Comparison of ENCODE assay signal across 14 cellular contexts in the genomic region with DNA sequence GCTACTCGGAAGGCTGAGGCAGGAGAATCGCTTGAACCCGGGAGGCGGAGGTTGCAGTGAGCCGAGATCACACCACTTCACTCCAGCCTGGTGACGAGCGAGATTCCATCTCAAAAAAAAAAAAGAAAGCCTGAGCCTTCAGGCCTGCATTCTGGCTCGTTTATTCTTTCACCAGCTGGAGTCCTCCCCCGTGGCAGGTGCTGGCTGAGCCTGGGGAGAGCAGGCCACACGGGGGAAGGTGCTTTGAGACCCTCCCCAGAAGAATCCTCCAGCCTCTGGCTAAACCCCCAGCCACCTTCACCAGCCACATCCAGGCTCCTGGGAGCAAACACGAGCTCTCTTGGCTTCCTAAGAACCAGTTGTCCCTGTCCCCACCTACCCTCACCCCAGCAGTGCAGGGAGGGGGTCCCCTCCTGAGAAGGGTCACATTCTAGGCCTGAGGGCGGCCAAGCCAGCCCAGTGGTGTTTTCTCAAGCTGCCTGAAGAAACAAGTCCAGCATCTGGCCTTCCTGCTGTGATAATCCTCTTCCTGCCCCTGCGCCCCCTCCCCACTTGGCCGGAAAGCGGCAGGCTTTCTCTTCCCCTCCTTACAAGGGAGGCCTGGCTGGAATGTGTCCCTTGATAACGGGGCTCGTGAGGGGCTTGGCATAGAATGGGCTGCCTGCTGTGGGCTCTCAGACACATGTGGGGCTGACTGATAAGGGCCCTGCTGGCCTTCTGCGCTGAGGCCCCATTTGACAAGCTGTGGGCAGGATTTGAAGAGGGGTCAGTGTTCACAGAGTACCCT. TPM values are rescaled to one million over a fixed set of nuclear protein-coding genes. Genes with fewer than 3 reads are reported as not detected.
DNase-seq lines count a peak whose midpoint lies in the region; ATAC-seq and TF ChIP-seq lines count a peak whose summit lies in the region.
"Had no signal": no experiment of that assay in that cellular context is flagged by ENCODE, and none has a peak within 500 bp of the region (broad histone marks: within the 10 kb centered on the region; RNA-seq: fewer than 3 reads in every experiment).

No MANE protein-coding gene starts in this region.

- H3K4me3 ChIP-seq in cardiac muscle cell (no peak overlapping the region), mesodermal cell (ENCODE audit: extremely low read depth, insufficient read depth, low read length, poor library complexity, severe bottlenecking) (no peak overlapping the region), transverse colon (no peak overlapping the region)
- H3K4me3 ChIP-seq: SJSA1 had no signal

- H3K36me3 ChIP-seq in ES-I3 (ENCODE audit: insufficient read depth, low read length): no peaks in the 10 kb centered on the region
- H3K36me3 ChIP-seq in cardiac muscle cell: no peaks in the 10 kb centered on the region
- no peaks in the 10 kb centered on the region for H3K36me3 ChIP-seq in mesodermal cell (ENCODE audit: control insufficient read depth, insufficient read depth, low read length)
- no peaks in the 10 kb centered on the region for H3K36me3 ChIP-seq in transverse colon
- H3K36me3 ChIP-seq: BE2C, SJSA1 had no signal

- peak; percentile 98 for DNase-seq in OCI-M1 (lab: John Stamatoyannopoulos, UW)
- peak; percentile 37 to 97 for DNase-seq in cardiac muscle cell (ENCODE audit: low read depth in 1 of 2, low spot score in 1 of 2)
- no peak for DNase-seq in GM03348 (ENCODE audit: low spot score)
- DNase-seq in transverse colon: no peak
- DNase-seq: BE2C, NCI-H1092, NCI-H748 treated with DMSO at 0.1 percent for 48 hours had no signal

- no peak for ATAC-seq in GM21360 (IDR thresholded peaks at IDR 0.05; ENCODE audit: unreplicated experiment)
- no peak for ATAC-seq in GM19328 (IDR thresholded peaks at IDR 0.05; ENCODE audit: unreplicated experiment)
- ATAC-seq: stimulated activated memory B cell treated with anti-CD40 and anti-IgM and Interleukin-4, amounts not matched to agents 10 μg/mL and 1 μg/mL and 100 μg/mL, for 72 hours had no signal

- H3K27ac ChIP-seq in cardiac muscle cell: peak overlapping the region; percentile 100
- peak overlapping the region; percentile 88 for H3K27ac ChIP-seq in mesodermal cell (ENCODE audit: low read depth, low read length, severe bottlenecking)
- H3K27ac ChIP-seq in transverse colon: no peak overlapping the region
- H3K27ac ChIP-seq: SJSA1 had no signal

- intact Hi-C loops in transverse colon (cut with DNase I; ENCODE audit: low total_unique reads): loop anchor here (10.0 kb wide), 1 partner anchor 1646 kb away; no protein-coding TSS in a partner anchor

- 14 to 24% methylated on average over 6 to 11 of the region's 18 CpGs for WGBS in mesodermal cell (ENCODE audit: insufficient coverage in 2 of 2), 2 experiments
- WGBS in transverse colon (ENCODE audit: low coverage in 1 of 2), 2 donors: 0 to 77% methylated on average over 1 to 17 of the region's 18 CpGs

- TF ChIP-seq CTCF in cardiac muscle cell (IDR thresholded peaks at IDR 0.05; ENCODE audit: low read depth, low read length): no peak
- TF ChIP-seq CTCF in transverse colon (IDR thresholded peaks at IDR 0.05): no peak

- no peaks in the 10 kb centered on the region for H3K9me3 ChIP-seq in ES-I3 (ENCODE audit: control insufficient read depth, insufficient read depth, low read length)
- no peaks in the 10 kb centered on the region for H3K9me3 ChIP-seq in cardiac muscle cell (ENCODE audit: low read depth)
- no peaks in the 10 kb centered on the region for H3K9me3 ChIP-seq in mesodermal cell (ENCODE audit: control insufficient read depth, low read length)
- H3K9me3 ChIP-seq in transverse colon: no peaks in the 10 kb centered on the region
- H3K9me3 ChIP-seq: BE2C, SJSA1 had no signal

- H3K27me3 ChIP-seq in cardiac muscle cell (no peaks in the 10 kb centered on the region), transverse colon (no peaks in the 10 kb centered on the region)
- H3K27me3 ChIP-seq: BE2C had no signal

- TF ChIP-seq POLR2A in transverse colon (IDR thresholded peaks at IDR 0.05): no peak

- TF ChIP-seq EP300 in transverse colon (IDR thresholded peaks at IDR 0.05; ENCODE audit: low read depth): no peak

- H3K4me1 ChIP-seq in ES-I3 (ENCODE audit: insufficient read depth, low read length) (peaks cover 10% of the 10 kb centered on the region), cardiac muscle cell (ENCODE audit: low read depth) (peaks cover 38% of the 10 kb centered on the region), mesodermal cell (ENCODE audit: control insufficient read depth, insufficient read depth, low read length, poor library complexity, severe bottlenecking) (peaks cover 20% of the 10 kb centered on the region), transverse colon (peaks cover 0 to 6% (median 0%) of the 10 kb centered on the region in 4 donors)
- H3K4me1 ChIP-seq: BE2C, SJSA1 had no signal

- in situ Hi-C loops in transverse colon (cut with MboI; ENCODE audit: low pct_ligation_motif_present in 1 of 4, low pct_unique_long_range_greater_than_20kb in 1 of 4, low sequenced_read_pairs in 3 of 4): loop anchor here (10.0 to 25.0 kb wide), 3 partner anchors 146 to 276 kb away; no protein-coding TSS in a partner anchor

- peak overlapping the region; percentile 10; the same call in 1 of the 2 replicates for H3K9ac ChIP-seq in ES-I3 (ENCODE audit: low read depth, low read length)

RNA-seq across cellular contexts. Expression of gene PLPP7, which starts 41.5 kb away (rescaled TPM):
- total RNA-seq in cardiac muscle cell (50.3 and 52.5 TPM in 2 replicates), transverse colon (10 to 100 TPM in 1 of 4 donors, 1 to 10 TPM in 3; 3.0 to 10.3 (median 4.1) TPM)
- polyA plus RNA-seq in cardiac muscle cell: 36.9 and 42.5 TPM in 2 replicates
- polyA plus RNA-seq in mesodermal cell (2013, experiment 1 of 2): 2.9 TPM
- polyA plus RNA-seq in mesodermal cell (2013, experiment 2 of 2): 2.5 TPM
- polyA plus RNA-seq: keratinocyte had no signal

RNA-seq across cellular contexts. Expression of gene FAM78A, which starts 54.7 kb away (rescaled TPM):
- 39.6 and 42.6 TPM in 2 replicates for total RNA-seq in cardiac muscle cell
- 21.5 and 29.5 TPM in 2 replicates for polyA plus RNA-seq in cardiac muscle cell
- 5.6 TPM for polyA plus RNA-seq in mesodermal cell (2013, experiment 1 of 2)
- polyA plus RNA-seq in mesodermal cell (2013, experiment 2 of 2): 3.6 TPM
- 1 to 10 TPM in 3 of 4 donors, under 1 TPM in 1; 1.00 to 3.4 (median 2.2) TPM for total RNA-seq in transverse colon

Comparison
In these comparisons a context has a peak if more than half of its experiments do, and no peak if none do; other contexts are left out.
1. DNase-seq: peak in OCI-M1 (single experiment) and cardiac muscle cell (2 of 2); none in GM03348 (single experiment) and transverse colon (single experiment).
2. H3K27ac ChIP-seq: peak in cardiac muscle cell (single experiment) and mesodermal cell (single experiment); none in transverse colon (0 of 4).